12 cellular contexts compared by ENCODE assay signal in genomic region chr20:43492101-43492500, GRCh38. TPM values are rescaled to one million over a fixed set of nuclear protein-coding genes. Genes with fewer than 3 reads are reported as not detected.
DNase-seq lines count a peak whose midpoint lies in the region; TF ChIP-seq lines count a peak whose summit lies in the region.
"Had no signal": no experiment of that assay in that cellular context is flagged by ENCODE, and none has a peak within 500 bp of the region (broad histone marks: within the 10 kb centered on the region; RNA-seq: fewer than 3 reads in every experiment).

No MANE protein-coding gene starts in this region.

- 93 to 97% methylated on average over 3 of the region's 3 CpGs for WGBS in thyroid gland, 2 donors

- no peaks in the 10 kb centered on the region for H3K36me3 ChIP-seq in breast epithelium
- no peaks in the 10 kb centered on the region for H3K36me3 ChIP-seq in thyroid gland
- H3K36me3 ChIP-seq: Peyer's patch had no signal

- peak overlapping the region; percentile 77 for H3K27ac Mint-ChIP-seq in MCF 10A (ENCODE audit: low read depth, unreplicated experiment)
- no peak overlapping the region for H3K27ac Mint-ChIP-seq in mesothelial cell of epicardium

- H3K4me3 ChIP-seq in breast epithelium: no peak overlapping the region
- no peak overlapping the region for H3K4me3 ChIP-seq in thyroid gland (replicated peaks in 1 of 3)
- H3K4me3 ChIP-seq: Peyer's patch had no signal

- peaks cover 0 to 3% of the 10 kb centered on the region in 2 donors for H3K9me3 ChIP-seq in breast epithelium
- no peaks in the 10 kb centered on the region for H3K9me3 ChIP-seq in thyroid gland
- H3K9me3 ChIP-seq: Peyer's patch had no signal

- POLR2A ChIA-PET in MCF 10A (lab: Yijun Ruan, JAX): interaction anchor here (0.6 to 2.2 kb wide), 13 partner anchors 8 to 236 kb away, joined by 3 to 21 read pairs (median 3); partner anchors contain the start of genes IFT52, L3MBTL1 and SRSF6

- DNase-seq in MCF 10A (ENCODE audit: unreplicated experiment): peak; percentile 88
- no peak for DNase-seq in breast epithelium (ENCODE audit: low spot score in 2 of 2)
- DNase-seq in H4 (ENCODE audit: low spot score): peak; percentile 44
- DNase-seq in HPDE6-E6E7 (ENCODE audit: extremely low spot score): peak; percentile 91
- DNase-seq in nucleus accumbens (lab: John Stamatoyannopoulos, UW): no peak
- no peak for DNase-seq in mesothelial cell of epicardium (ENCODE audit: low spot score in 2 of 2, unreplicated experiment in 2 of 2)
- no peak for DNase-seq in NCI-H345 treated with DMSO at 0.1 percent for 48 hours (lab: John Stamatoyannopoulos, UW; ENCODE audit: unreplicated experiment)
- no peak for DNase-seq in thyroid gland
- DNase-seq: GDM1, HCEC 1CT, NCI-H1930 had no signal

- no peak for TF ChIP-seq POLR2A in breast epithelium (IDR thresholded peaks at IDR 0.05)
- TF ChIP-seq POLR2A in thyroid gland (IDR thresholded peaks at IDR 0.05): no peak

- H3K9me3 Mint-ChIP-seq in MCF 10A (ENCODE audit: unreplicated experiment) (no peaks in the 10 kb centered on the region), mesothelial cell of epicardium (peaks cover 11% of the 10 kb centered on the region)

- H3K27me3 ChIP-seq in breast epithelium (no peaks in the 10 kb centered on the region), thyroid gland (no peaks in the 10 kb centered on the region)
- H3K27me3 ChIP-seq: Peyer's patch had no signal

- H3K4me1 ChIP-seq in breast epithelium (no peaks in the 10 kb centered on the region), thyroid gland (no peaks in the 10 kb centered on the region)
- H3K4me1 ChIP-seq: Peyer's patch had no signal

- intact Hi-C loops in MCF 10A (cut with micrococcal nuclease): no loop called here
- intact Hi-C loops in breast epithelium (cut with DNase I; ENCODE audit: low total_unique reads): no loop called here
- intact Hi-C loops in thyroid gland (cut with DNase I): no loop called here

- no peaks in the 10 kb centered on the region for H3K27me3 Mint-ChIP-seq in MCF 10A (ENCODE audit: insufficient read depth, unreplicated experiment)
- peaks cover 6% of the 10 kb centered on the region for H3K27me3 Mint-ChIP-seq in mesothelial cell of epicardium (ENCODE audit: low read depth)

- H3K4me3 Mint-ChIP-seq in MCF 10A (ENCODE audit: unreplicated experiment) (no peak overlapping the region), mesothelial cell of epicardium (no peak overlapping the region)

- H3K36me3 Mint-ChIP-seq in MCF 10A (ENCODE audit: insufficient read depth, unreplicated experiment) (no peaks in the 10 kb centered on the region), mesothelial cell of epicardium (no peaks in the 10 kb centered on the region)

- no peak overlapping the region for H3K27ac ChIP-seq in breast epithelium
- H3K27ac ChIP-seq in thyroid gland: no peak overlapping the region
- H3K27ac ChIP-seq: Peyer's patch had no signal

- CTCF ChIA-PET in MCF 10A (lab: Yijun Ruan, JAX): interaction anchor here (0.7 to 1.3 kb wide), 2 partner anchors 46 to 565 kb away, joined by 4 read pairs; no protein-coding TSS in a partner anchor

- TF ChIP-seq CTCF in MCF 10A (IDR thresholded peaks at IDR 0.05; ENCODE audit: unreplicated experiment): no peak
- TF ChIP-seq CTCF in breast epithelium (IDR thresholded peaks at IDR 0.05): no peak
- no peak for TF ChIP-seq CTCF in mesothelial cell of epicardium (IDR thresholded peaks at IDR 0.05; ENCODE audit: unreplicated experiment)
- TF ChIP-seq CTCF in thyroid gland (IDR thresholded peaks at IDR 0.05): no peak

- no TSS peak for BruUV-seq in MCF 10A (replicated peaks; lab: Mats Ljungman, UMichigan)

- H3K4me1 Mint-ChIP-seq in MCF 10A (ENCODE audit: insufficient read depth, unreplicated experiment) (no peaks in the 10 kb centered on the region), mesothelial cell of epicardium (no peaks in the 10 kb centered on the region)

RNA-seq across cellular contexts. Expression of gene L3MBTL1, which starts 15.4 kb away (rescaled TPM):
- total RNA-seq in MCF 10A (2022) (10.5 and 11.4 TPM in 2 replicates), breast epithelium (10 to 100 TPM in 2 of 3 donors, 1 to 10 TPM in 1; 8.6 to 24.7 (median 17.4) TPM), mesothelial cell of epicardium (44.3 to 46.7 TPM (median 45.8 TPM) in 3 replicates), thyroid gland (10 to 100 TPM; 12.5 to 45.3 (median 29.2) TPM)
- total RNA-seq in H4 (2014; rRNA removed; shearing (Covaris generic)): 0.76 and 1.1 TPM in 2 replicates

RNA-seq across cellular contexts. Expression of gene SRSF6, which starts 34.4 kb away (rescaled TPM):
- 151 and 193 TPM in 2 replicates for total RNA-seq in MCF 10A (2022)
- 100 to 1,000 TPM in 2 of 3 donors, 10 to 100 TPM in 1; 70.9 to 143 (median 114) TPM for total RNA-seq in breast epithelium
- 37.8 and 41.9 TPM in 2 replicates for total RNA-seq in H4 (2014; rRNA removed; shearing (Covaris generic))
- 298 to 316 TPM (median 309 TPM) in 3 replicates for total RNA-seq in mesothelial cell of epicardium
- total RNA-seq in thyroid gland: 100 to 1,000 TPM in 2 of 4 donors, 10 to 100 TPM in 2; 92.3 to 110 (median 97.2) TPM

Comparison
In these comparisons a context has a peak if more than half of its experiments do, and no peak if none do; other contexts are left out.
1. DNase-seq: peak in MCF 10A (single experiment), H4 (single experiment) and HPDE6-E6E7 (single experiment); none in breast epithelium (0 of 2), nucleus accumbens (0 of 56), mesothelial cell of epicardium (0 of 2), NCI-H345 treated with DMSO at 0.1 percent for 48 hours (single experiment) and thyroid gland (0 of 2).